7 cellular contexts compared by ENCODE assay signal in genomic region chr1:50976111-50976889, GRCh38. TPM values are rescaled to one million over a fixed set of nuclear protein-coding genes. Genes with fewer than 3 reads are reported as not detected.
DNase-seq lines count a peak whose midpoint lies in the region; ATAC-seq, FAIRE-seq and TF ChIP-seq lines count a peak whose summit lies in the region.

No MANE protein-coding gene starts in this region.

- peak overlapping the region; percentile 76 for H3K4me2 ChIP-seq in endothelial cell of umbilical vein (ENCODE audit: insufficient read depth, low read length)

- H3K27me3 ChIP-seq in SJCRH30 (no peaks in the 10 kb centered on the region), endothelial cell of umbilical vein (ENCODE audit: control insufficient read depth in 2 of 2, insufficient read depth in 2 of 2, low read length in 2 of 2) (no peaks in the 10 kb centered on the region)

- intact Hi-C loops in endothelial cell of umbilical vein (cut with micrococcal nuclease): loop anchor here (5.0 kb wide), 1 partner anchor 549 kb away; no protein-coding TSS in a partner anchor

- peaks cover 15% of the 10 kb centered on the region for H3K4me1 ChIP-seq in SJCRH30
- peaks cover 23% of the 10 kb centered on the region for H3K4me1 ChIP-seq in endothelial cell of umbilical vein (ENCODE audit: control insufficient read depth, extremely low read depth, insufficient read depth, low read length)

- ATAC-seq in GM18867 (IDR thresholded peaks at IDR 0.05; ENCODE audit: unreplicated experiment): peak; percentile 7
- no peak for ATAC-seq in HG03442 (IDR thresholded peaks at IDR 0.05; ENCODE audit: unreplicated experiment)
- ATAC-seq in HG02678 (IDR thresholded peaks at IDR 0.05; ENCODE audit: unreplicated experiment): no peak

- peak overlapping the region; percentile 83 for H3K9ac ChIP-seq in endothelial cell of umbilical vein (replicated peaks; ENCODE audit: extremely low read depth, insufficient read depth, low read length)

- no peak for TF ChIP-seq POLR2A in endothelial cell of umbilical vein (IDR thresholded peaks at IDR 0.05; ENCODE audit: low read depth, low read length)

- TF ChIP-seq CTCF in endothelial cell of umbilical vein (IDR thresholded peaks at IDR 0.05; ENCODE audit: extremely low read depth in 1 of 2, insufficient read depth in 1 of 2, low read depth in 1 of 2, low read length in 2 of 2) (no peak), retinal pigment epithelial cell (conservative IDR thresholded peaks at IDR 0.05; ENCODE audit: low read depth, low read length) (no peak)

- peak overlapping the region; percentile 99 for H3K27ac ChIP-seq in SJCRH30
- H3K27ac ChIP-seq in endothelial cell of umbilical vein (ENCODE audit: insufficient read depth, low read depth, low read length): no peak overlapping the region

- CTCF ChIA-PET in endothelial cell of umbilical vein (lab: Charles Lee): interaction anchor here (1.7 to 3.7 kb wide), 3 partner anchors 7 to 202 kb away, joined by 7 to 26 read pairs (median 16); partner anchors contain the start of gene CDKN2C

- BruUV-seq in endothelial cell of umbilical vein (replicated peaks; lab: Mats Ljungman, UMichigan): no TSS peak

- H3K4me3 ChIP-seq in SJCRH30: peak overlapping the region; percentile 96
- H3K4me3 ChIP-seq in endothelial cell of umbilical vein (replicated peaks in 1 of 3; ENCODE audit: insufficient read depth in 1 of 3, low read depth in 1 of 3, low read length in 3 of 3): peak overlapping the region; percentile 72 to 90 (median 89)
- H3K4me3 ChIP-seq in retinal pigment epithelial cell (ENCODE audit: low read length): peak overlapping the region; percentile 74

- no peaks in the 10 kb centered on the region for H3K9me1 ChIP-seq in endothelial cell of umbilical vein (replicated peaks; ENCODE audit: control insufficient read depth, extremely low read depth, insufficient read depth, low read length)

- POLR2A ChIA-PET in endothelial cell of umbilical vein (lab: Charles Lee): no interaction called here

- peaks cover 9% of the 10 kb centered on the region for H3K79me2 ChIP-seq in endothelial cell of umbilical vein (ENCODE audit: control insufficient read depth, insufficient read depth, low read length)

- FAIRE-seq in endothelial cell of umbilical vein (lab: Jason Lieb, UNC): no peak

- H2AFZ ChIP-seq in endothelial cell of umbilical vein (ENCODE audit: low read depth, low read length): peak overlapping the region; percentile 96

- H3K9me3 ChIP-seq in SJCRH30 (replicated peaks): no peaks in the 10 kb centered on the region
- H3K9me3 ChIP-seq in endothelial cell of umbilical vein (replicated peaks; ENCODE audit: control insufficient read depth, insufficient read depth, low read length): no peaks in the 10 kb centered on the region

- H4K20me1 ChIP-seq in endothelial cell of umbilical vein (replicated peaks; ENCODE audit: control insufficient read depth, extremely low read depth, insufficient read depth, low read length): no peaks in the 10 kb centered on the region

- dilution Hi-C loops in endothelial cell of umbilical vein (cut with MboI; ENCODE audit: extremely low pct_ligation_motif_present, low sequenced_read_pairs): no loop called here

- H3K36me3 ChIP-seq in SJCRH30: peaks cover 13% of the 10 kb centered on the region; the same call in 1 of the 2 replicates
- H3K36me3 ChIP-seq in endothelial cell of umbilical vein (ENCODE audit: control insufficient read depth in 2 of 2, extremely low read depth in 1 of 2, insufficient read depth in 2 of 2, low read length in 2 of 2): no peaks in the 10 kb centered on the region

- DNase-seq in HK-2 (ENCODE audit: unreplicated experiment): peak; percentile 39
- DNase-seq in SJCRH30: peak; percentile 28 to 60
- no peak for DNase-seq in endothelial cell of umbilical vein (ENCODE audit: low read depth, low spot score)
- no peak for DNase-seq in retinal pigment epithelial cell (ENCODE audit: low read depth)

TF ChIP-seq in endothelial cell of umbilical vein, 7 proteins besides CTCF, POLR2A, EP300 and RAD21:
- no peak for TF ChIP-seq GATA2 (IDR thresholded peaks at IDR 0.05; ENCODE audit: insufficient read depth, insufficient read length, low read depth, low read length)

RNA-seq across cellular contexts. Expression of gene CDKN2C, which starts 6.3 kb away (rescaled TPM):
- 66.6 and 71.1 TPM in 2 replicates for total RNA-seq in SJCRH30 (2014; rRNA removed; shearing (Covaris generic))
- total RNA-seq in endothelial cell of umbilical vein: 19.6 and 19.8 TPM in 2 replicates
- polyA plus RNA-seq in endothelial cell of umbilical vein: 11.5 and 12.8 TPM in 2 replicates
- 15.0 and 15.6 TPM in 2 replicates for polyA plus RNA-seq in endothelial cell of umbilical vein (2011; cell fraction: cytosol; rRNA removed)
- polyA plus RNA-seq in endothelial cell of umbilical vein (2011; cell fraction: nucleus; rRNA removed): 5.7 and 9.3 TPM in 2 replicates
- polyA plus RNA-seq in endothelial cell of umbilical vein (2012): 3.6 and 8.5 TPM in 2 replicates
- polyA minus RNA-seq in endothelial cell of umbilical vein: 9.8 and 16.3 TPM in 2 replicates
- 46.5 TPM for polyA minus RNA-seq in endothelial cell of umbilical vein (2011; cell fraction: cytosol; rRNA and poly(A)+ RNA removed)
- 3.8 and 5.0 TPM in 2 replicates for polyA minus RNA-seq in endothelial cell of umbilical vein (2011; cell fraction: nucleus; rRNA and poly(A)+ RNA removed)

RNA-seq across cellular contexts. Expression of gene FAF1, which starts 16.2 kb away (rescaled TPM):
- 124 and 126 TPM in 2 replicates for total RNA-seq in SJCRH30 (2014; rRNA removed; shearing (Covaris generic))
- 55.3 and 57.6 TPM in 2 replicates for total RNA-seq in endothelial cell of umbilical vein
- 5.2 and 9.0 TPM in 2 replicates for polyA plus RNA-seq in endothelial cell of umbilical vein
- 14.8 and 17.8 TPM in 2 replicates for polyA plus RNA-seq in endothelial cell of umbilical vein (2011; cell fraction: cytosol; rRNA removed)
- polyA plus RNA-seq in endothelial cell of umbilical vein (2011; cell fraction: nucleus; rRNA removed): 15.2 and 17.7 TPM in 2 replicates
- polyA plus RNA-seq in endothelial cell of umbilical vein (2012): 36.0 and 58.1 TPM in 2 replicates
- 22.4 and 27.7 TPM in 2 replicates for polyA minus RNA-seq in endothelial cell of umbilical vein
- polyA minus RNA-seq in endothelial cell of umbilical vein (2011; cell fraction: cytosol; rRNA and poly(A)+ RNA removed): 35.0 TPM
- 56.1 and 114 TPM in 2 replicates for polyA minus RNA-seq in endothelial cell of umbilical vein (2011; cell fraction: nucleus; rRNA and poly(A)+ RNA removed)

Comparison
In these comparisons a context has a peak if more than half of its experiments do, and no peak if none do; other contexts are left out.
1. DNase-seq: peak in HK-2 (single experiment) and SJCRH30 (2 of 2); none in endothelial cell of umbilical vein (single experiment) and retinal pigment epithelial cell (single experiment).
2. Peak in every context shown above with its lines, with median percentiles within 50 percentile points of each other: H3K4me3 ChIP-seq.